Comparison of ENCODE assay signal across 8 cellular contexts in the genomic region with DNA sequence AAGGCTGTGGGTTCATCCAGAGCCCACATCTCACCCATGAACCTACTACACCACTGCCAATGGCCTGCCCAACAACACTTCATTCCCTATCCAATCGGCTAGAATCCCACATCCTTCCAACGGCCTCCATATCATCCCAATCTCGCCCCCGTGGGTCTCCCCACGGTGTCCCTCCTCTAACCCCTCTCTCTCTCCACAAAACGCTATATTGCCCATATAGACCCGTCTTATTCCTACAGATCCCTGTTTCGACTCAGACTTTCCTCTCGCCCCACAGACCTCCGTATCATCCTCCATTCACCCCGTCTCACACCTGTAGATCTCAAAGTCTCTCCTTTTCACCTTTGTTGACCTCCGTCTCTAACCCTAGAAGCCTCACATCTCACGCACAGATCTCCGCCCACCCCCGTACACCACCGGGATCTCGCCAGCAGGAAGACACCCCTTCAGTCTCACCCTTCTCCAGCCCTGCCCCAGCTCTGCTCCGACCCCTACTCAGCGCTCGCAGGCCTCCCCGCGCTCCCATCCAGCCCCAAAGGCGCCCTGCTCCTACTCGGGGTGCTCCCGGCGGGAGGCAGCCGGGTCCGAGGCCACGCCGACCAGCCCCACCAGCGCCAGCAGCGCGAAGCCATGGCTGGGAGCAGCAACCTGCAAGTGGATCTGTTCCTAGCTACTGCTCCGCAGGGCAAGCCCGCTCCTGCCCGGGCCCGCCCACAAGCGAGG. TPM values are rescaled to one million over a fixed set of nuclear protein-coding genes. Genes with fewer than 3 reads are reported as not detected.
DNase-seq lines count a peak whose midpoint lies in the region; ATAC-seq, FAIRE-seq and TF ChIP-seq lines count a peak whose summit lies in the region.

A gene with protein sequence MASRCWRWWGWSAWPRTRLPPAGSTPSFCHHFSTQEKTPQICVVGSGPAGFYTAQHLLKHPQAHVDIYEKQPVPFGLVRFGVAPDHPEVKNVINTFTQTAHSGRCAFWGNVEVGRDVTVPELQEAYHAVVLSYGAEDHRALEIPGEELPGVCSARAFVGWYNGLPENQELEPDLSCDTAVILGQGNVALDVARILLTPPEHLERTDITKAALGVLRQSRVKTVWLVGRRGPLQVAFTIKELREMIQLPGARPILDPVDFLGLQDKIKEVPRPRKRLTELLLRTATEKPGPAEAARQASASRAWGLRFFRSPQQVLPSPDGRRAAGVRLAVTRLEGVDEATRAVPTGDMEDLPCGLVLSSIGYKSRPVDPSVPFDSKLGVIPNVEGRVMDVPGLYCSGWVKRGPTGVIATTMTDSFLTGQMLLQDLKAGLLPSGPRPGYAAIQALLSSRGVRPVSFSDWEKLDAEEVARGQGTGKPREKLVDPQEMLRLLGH (minus strand): TSS at position 682 of the 723 bp plus-strand sequence. CDS start 50 bp downstream, at position 632.

- H3K9me2 ChIP-seq in OCI-LY7 (ENCODE audit: insufficient read depth, low read length) = no peaks in the 10 kb centered on the region

- H3K4me1 ChIP-seq in OCI-LY7 (ENCODE audit: insufficient read depth, low read length, poor library complexity, severe bottlenecking) (peaks cover 24% of the 10 kb centered on the region), endocrine pancreas (ENCODE audit: control insufficient read depth, insufficient read depth, low read length) (peaks cover 4% of the 10 kb centered on the region)

- peak; percentile 25 for ATAC-seq in omental fat pad (ENCODE audit: low FRiP score)
- ATAC-seq in GM21737 (IDR thresholded peaks at IDR 0.05; ENCODE audit: unreplicated experiment) = no peak

- H3K36me3 ChIP-seq in OCI-LY7 (ENCODE audit: insufficient read depth, low read length) (no peaks in the 10 kb centered on the region), endocrine pancreas (ENCODE audit: control insufficient read depth, insufficient read depth, low read length) (no peaks in the 10 kb centered on the region)

- peak within 1 kb of the TSS; percentile 53 for H3K27ac ChIP-seq in OCI-LY7 (ENCODE audit: low read depth, low read length, poor library complexity, severe bottlenecking)

- H3K79me2 ChIP-seq in OCI-LY7 (ENCODE audit: insufficient read depth, low read depth, low read length) = no peaks in the 10 kb centered on the region

- H4K20me1 ChIP-seq in OCI-LY7 (ENCODE audit: insufficient read depth, low read length) = no peaks in the 10 kb centered on the region

- H3K4me2 ChIP-seq in OCI-LY7 (ENCODE audit: low read length) = peak within 1 kb of the TSS; percentile 93

- TF ChIP-seq POLR2A in GM12891 (IDR thresholded peaks at IDR 0.05; ENCODE audit: low read depth, low read length) = peak; percentile 61; the same call in 1 of the 2 replicates

- H3K4me3 ChIP-seq in OCI-LY7 (ENCODE audit: low read depth, low read length, poor library complexity, severe bottlenecking) = peak within 1 kb of the TSS; percentile 78
- peak within 1 kb of the TSS; percentile 76 for H3K4me3 ChIP-seq in endocrine pancreas (ENCODE audit: control insufficient read depth, insufficient read depth, low read length)

- FAIRE-seq in GM12891 (lab: Jason Lieb, UNC) = no peak

- H2AFZ ChIP-seq in OCI-LY7 (ENCODE audit: low read length) = peak within 1 kb of the TSS; percentile 74

- POLR2A ChIA-PET in OCI-LY7 (lab: Charles Lee) = interaction anchor here (0.5 to 2.5 kb wide), 22 partner anchors 10 to 160 kb away, joined by 3 to 14 read pairs (median 4); a partner anchor contains a TSS

- DNase-seq in GM12891 (ENCODE audit: insufficient read length, low spot score) = no peak
- no peak for DNase-seq in H4 (ENCODE audit: low spot score)
- DNase-seq in OCI-LY7 (ENCODE audit: low spot score) = no peak
- DNase-seq in omental fat pad (ENCODE audit: low spot score) = no peak
- DNase-seq in occipital lobe (lab: John Stamatoyannopoulos, UW) = no peak
- DNase-seq in globus pallidus (ENCODE audit: low spot score) = no peak

- TF ChIP-seq CTCF in OCI-LY7 (conservative IDR thresholded peaks at IDR 0.05; ENCODE audit: low read length) (no peak), omental fat pad (IDR thresholded peaks at IDR 0.05) (no peak)

- intact Hi-C loops in OCI-LY7 (cut with micrococcal nuclease; ENCODE audit: unreplicated experiment) = loop anchor here (1.0 kb wide), 1 partner anchor 40 kb away; no protein-coding TSS in a partner anchor

- peak within 1 kb of the TSS; percentile 83 for H3K9ac ChIP-seq in endocrine pancreas (ENCODE audit: control insufficient read depth, insufficient read depth, low read length)

- H3K9me3 ChIP-seq in OCI-LY7 (ENCODE audit: low read length) (no peaks in the 10 kb centered on the region), endocrine pancreas (ENCODE audit: control insufficient read depth, low read length) (no peaks in the 10 kb centered on the region)

- BruUV-seq in OCI-LY7 (replicated peaks; lab: Mats Ljungman, UMichigan) = no TSS peak

- CTCF ChIA-PET in OCI-LY7 (lab: Charles Lee; ENCODE audit: unreplicated experiment) = interaction anchor here (0.7 to 1.5 kb wide), 4 partner anchors 8 to 134 kb away, joined by 3 to 7 read pairs (median 4); no protein-coding TSS in a partner anchor

- no peaks in the 10 kb centered on the region for H3K27me3 ChIP-seq in endocrine pancreas (ENCODE audit: control insufficient read depth, insufficient read depth, low read length)

TF ChIP-seq in GM12891, 5 proteins besides CTCF, POLR2A, EP300 and RAD21:
- no peak for TF ChIP-seq PAX5 (IDR thresholded peaks at IDR 0.05; ENCODE audit: insufficient read depth, low read length, severe bottlenecking)
- 0 out of 2 replicates have a peak, but pooled peaks have one; percentile 37 for TF ChIP-seq POU2F2 (IDR thresholded peaks at IDR 0.05; ENCODE audit: low read depth, low read length)
- peak; percentile 90 for TF ChIP-seq TAF1 (IDR thresholded peaks at IDR 0.05; ENCODE audit: low read depth, low read length)
- no peak for TF ChIP-seq SPI1 (IDR thresholded peaks at IDR 0.05; ENCODE audit: low read depth, low read length)
- peak; percentile 50; the same call in 1 of the 2 replicates for TF ChIP-seq POLR2AphosphoS5 (IDR thresholded peaks at IDR 0.05; ENCODE audit: low read depth, low read length)

RNA-seq across cellular contexts. Expression of the gene that starts here (rescaled TPM):
- polyA plus RNA-seq in GM12891 (2012; ENCODE audit: low read depth, missing spikeins) = 46.2 TPM
- 22.1 and 30.0 TPM in 2 replicates for total RNA-seq in H4 (2014; rRNA removed; shearing (Covaris generic))
- total RNA-seq in OCI-LY7 (2014; rRNA removed; shearing (Covaris generic)) = 12.2 TPM in 2 replicates
- total RNA-seq in OCI-LY7 (2022) (18.1 and 18.3 TPM in 2 replicates), omental fat pad (1 to 10 TPM; 4.4 to 5.7 (median 5.2) TPM), occipital lobe (3.1 TPM)
